Comparison of ENCODE assay signal across 8 cellular contexts in genomic region chr17:7215136-7215638, GRCh38. TPM values are rescaled to one million over a fixed set of nuclear protein-coding genes. Genes with fewer than 3 reads are reported as not detected.
DNase-seq lines count a peak whose midpoint lies in the region; ATAC-seq and TF ChIP-seq lines count a peak whose summit lies in the region.

No MANE protein-coding gene starts in this region.

- no peaks in the 10 kb centered on the region for H3K9me3 ChIP-seq in tibial nerve

- H3K27ac ChIP-seq in angular gyrus (ENCODE audit: low read depth, low read length) = peak overlapping the region; percentile 95
- H3K27ac ChIP-seq in layer of hippocampus (ENCODE audit: low read depth, low read length) = peak overlapping the region; percentile 48
- H3K27ac ChIP-seq in tibial nerve = peak overlapping the region in 3 of 4 donors; percentile 51 to 98 (median 97)

- no peak for TF ChIP-seq CTCF in tibial nerve (IDR thresholded peaks at IDR 0.05)

- H3K9me3 Mint-ChIP-seq in activated naive CD4-positive, alpha-beta T cell treated with anti-CD3 and anti-CD28 coated beads for 36 hours = no peaks in the 10 kb centered on the region

- no peaks in the 10 kb centered on the region for H3K27me3 ChIP-seq in layer of hippocampus (ENCODE audit: control insufficient read depth, insufficient read depth, low read length)
- peaks cover 0 to 11% of the 10 kb centered on the region in 2 donors for H3K27me3 ChIP-seq in tibial nerve

- no peak for DNase-seq in activated naive CD4-positive, alpha-beta T cell treated with anti-CD3 and anti-CD28 coated beads for 36 hours
- DNase-seq in activated naive CD4-positive, alpha-beta T cell (lab: John Stamatoyannopoulos, UW) = no peak
- peak in 1 of 2 donors; percentile 94 for DNase-seq in tibial nerve (ENCODE audit: low spot score in 2 of 2)
- no peak for DNase-seq in NCI-H2081 treated with DMSO at 0.1 percent for 48 hours (lab: John Stamatoyannopoulos, UW)
- DNase-seq in middle frontal gyrus (ENCODE audit: extremely low spot score, low spot score) = no peak

- WGBS in tibial nerve, 2 donors = 13 to 16% methylated on average over 8 to 9 of the region's 9 CpGs

- CTCF ChIA-PET in activated naive CD4-positive, alpha-beta T cell treated with anti-CD3 and anti-CD28 coated beads for 36 hours (lab: Charles Lee) = interaction anchor here (0.8 to 1.2 kb wide), 2 partner anchors 38 to 41 kb away, joined by 3 to 4 read pairs; no protein-coding TSS in a partner anchor

- no peaks in the 10 kb centered on the region for H3K27me3 Mint-ChIP-seq in activated naive CD4-positive, alpha-beta T cell treated with anti-CD3 and anti-CD28 coated beads for 36 hours (ENCODE audit: low read depth)

- H3K36me3 ChIP-seq in tibial nerve = no peaks in the 10 kb centered on the region

- peaks cover 1% of the 10 kb centered on the region for H3K36me3 Mint-ChIP-seq in activated naive CD4-positive, alpha-beta T cell treated with anti-CD3 and anti-CD28 coated beads for 36 hours (ENCODE audit: low read depth)

- TF ChIP-seq POLR2A in tibial nerve (IDR thresholded peaks at IDR 0.05) = no peak

- peak overlapping the region; percentile 88 for H3K4me3 Mint-ChIP-seq in activated naive CD4-positive, alpha-beta T cell treated with anti-CD3 and anti-CD28 coated beads for 36 hours

- intact Hi-C loops in activated naive CD4-positive, alpha-beta T cell treated with anti-CD3 and anti-CD28 coated beads for 36 hours (cut with micrococcal nuclease) = loop anchor here (1.0 to 5.0 kb wide), 4 partner anchors 24 to 187 kb away; partner anchors contain the start of genes EIF5A, PHF23 and TMEM256

- no peak for TF ChIP-seq EP300 in tibial nerve (IDR thresholded peaks at IDR 0.05)

- peaks cover 52% of the 10 kb centered on the region for H3K4me1 Mint-ChIP-seq in activated naive CD4-positive, alpha-beta T cell treated with anti-CD3 and anti-CD28 coated beads for 36 hours (ENCODE audit: low read depth)

- peak overlapping the region in 2 of 4 donors; percentile 45 to 54 for H3K4me3 ChIP-seq in tibial nerve

- H3K4me1 ChIP-seq in tibial nerve = peaks cover 0 to 66% (median 31%) of the 10 kb centered on the region in 4 donors

- H3K27ac Mint-ChIP-seq in activated naive CD4-positive, alpha-beta T cell treated with anti-CD3 and anti-CD28 coated beads for 36 hours = peak overlapping the region; percentile 47

- ATAC-seq in GM21737 (IDR thresholded peaks at IDR 0.05; ENCODE audit: unreplicated experiment) = no peak

RNA-seq across cellular contexts. Expression of gene DLG4, which starts 4.4 kb away (rescaled TPM):
- 10 to 100 TPM; 13.6 to 13.8 TPM for total RNA-seq in activated naive CD4-positive, alpha-beta T cell treated with anti-CD3 and anti-CD28 coated beads for 36 hours
- 10 to 100 TPM in 3 of 4 donors, 1 to 10 TPM in 1; 7.3 to 22.8 (median 16.1) TPM for total RNA-seq in tibial nerve

RNA-seq across cellular contexts. Expression of gene ACADVL, which starts 4.6 kb away (rescaled TPM):
- total RNA-seq in activated naive CD4-positive, alpha-beta T cell treated with anti-CD3 and anti-CD28 coated beads for 36 hours = 100 to 1,000 TPM; 263 to 267 TPM
- 100 to 1,000 TPM; 565 to 850 (median 599) TPM for total RNA-seq in tibial nerve

RNA-seq across cellular contexts. Expression of gene DVL2, which starts 19.1 kb away (rescaled TPM):
- 10 to 100 TPM; 26.7 to 29.4 TPM for total RNA-seq in activated naive CD4-positive, alpha-beta T cell treated with anti-CD3 and anti-CD28 coated beads for 36 hours
- total RNA-seq in tibial nerve = 10 to 100 TPM; 41.4 to 51.2 (median 46.7) TPM

RNA-seq across cellular contexts. Expression of gene PHF23, which starts 24.1 kb away (rescaled TPM):
- 10 to 100 TPM in 1 of 2 experiments, 1 to 10 TPM in 1; 8.4 to 10.0 TPM for total RNA-seq in activated naive CD4-positive, alpha-beta T cell treated with anti-CD3 and anti-CD28 coated beads for 36 hours
- 10 to 100 TPM; 20.3 to 29.7 (median 23.3) TPM for total RNA-seq in tibial nerve

RNA-seq across cellular contexts. Expression of gene GABARAP, which starts 27.1 kb away (rescaled TPM):
- 100 to 1,000 TPM; 137 to 152 TPM for total RNA-seq in activated naive CD4-positive, alpha-beta T cell treated with anti-CD3 and anti-CD28 coated beads for 36 hours
- total RNA-seq in tibial nerve = 100 to 1,000 TPM; 402 to 515 (median 456) TPM
